In the genomic region with DNA sequence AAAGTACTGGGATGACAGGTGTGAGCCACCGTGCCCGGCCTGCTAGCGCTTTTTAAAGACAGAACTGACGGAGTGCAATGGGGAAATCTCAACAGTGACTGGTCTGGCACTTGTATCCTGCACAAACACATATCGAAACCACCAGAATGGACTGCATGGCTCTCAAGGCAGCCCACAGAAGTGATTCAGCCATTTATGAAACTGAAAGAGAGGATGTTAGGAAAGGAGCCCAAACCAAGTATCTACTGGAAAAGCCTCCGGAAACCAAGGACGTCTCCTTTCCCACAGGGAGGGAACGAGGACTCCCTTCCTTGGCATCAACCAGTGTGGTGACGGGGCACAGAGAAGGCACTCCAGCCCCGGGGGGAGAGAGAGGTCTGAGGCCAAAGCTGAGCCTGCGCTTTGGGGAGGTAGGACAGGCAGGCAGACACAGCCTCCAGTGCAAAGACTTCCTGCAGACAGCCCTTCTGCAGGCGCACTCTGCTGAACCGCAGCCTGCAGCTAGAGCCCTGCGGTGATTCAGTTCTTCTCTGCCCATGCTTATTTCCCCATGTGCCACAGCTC, we compare ENCODE assay signal across 21 cellular contexts. TPM values are rescaled to one million over a fixed set of nuclear protein-coding genes. Genes with fewer than 3 reads are reported as not detected.
DNase-seq lines count a peak whose midpoint lies in the region; ATAC-seq, FAIRE-seq and TF ChIP-seq lines count a peak whose summit lies in the region.
"Had no signal": no experiment of that assay in that cellular context is flagged by ENCODE, and none has a peak within 500 bp of the region (broad histone marks: within the 10 kb centered on the region; RNA-seq: fewer than 3 reads in every experiment).

No MANE protein-coding gene starts in this region.

- no peak for TF ChIP-seq RAD21 in HepG2 (CRISPR knock-in tag; IDR thresholded peaks at IDR 0.05)

- no peak overlapping the region for H3K4me2 ChIP-seq in HepG2 (ENCODE audit: low read depth, low read length)
- H3K4me2 ChIP-seq: A549, neural progenitor cell had no signal

- peak overlapping the region; percentile 80 for H3K27ac Mint-ChIP-seq in dendritic cell treated with granulocyte-macrophage colony-stimulating factor and Interleukin-4, amounts not matched to agents 40 ng/mL and 50 ng/mL, for 4 days
- no peak overlapping the region for H3K27ac Mint-ChIP-seq in naive thymus-derived CD4-positive, alpha-beta T cell
- H3K27ac Mint-ChIP-seq: activated naive CD4-positive, alpha-beta T cell treated with anti-CD3 and anti-CD28 coated beads, Interleukin-2, amount 10 ng/mL, durations not matched to agents 7 days and 5 days; neural progenitor cell; stimulated activated memory B cell treated with anti-CD40 and anti-IgM and Interleukin-4, amounts not matched to agents 10 μg/mL and 1 μg/mL and 100 μg/mL, for 72 hours had no signal

- TF ChIP-seq CTCF in right lobe of liver (IDR thresholded peaks at IDR 0.05): no peak
- no peak for TF ChIP-seq CTCF in HepG2 (CRISPR knock-in tag; IDR thresholded peaks at IDR 0.05)
- TF ChIP-seq CTCF in upper lobe of right lung (IDR thresholded peaks at IDR 0.05): no peak

- TF ChIP-seq EP300 in HepG2 (IDR thresholded peaks at IDR 0.05; ENCODE audit: low read depth in 2 of 2, low read length in 2 of 2) (no peak), HepG2 (CRISPR knock-in tag; IDR thresholded peaks at IDR 0.05; ENCODE audit: borderline replicate concordance) (no peak)

- DNase-seq in right lobe of liver (no peak), HepG2 (ENCODE audit: low spot score) (no peak), upper lobe of right lung (no peak), HAP-1 (ENCODE audit: low spot score in 2 of 2) (no peak), NCI-H82 treated with DMSO at 0.1 percent for 48 hours (lab: John Stamatoyannopoulos, UW; ENCODE audit: unreplicated experiment) (no peak), NCI-H2196 treated with DMSO at 0.1 percent for 48 hours (lab: John Stamatoyannopoulos, UW; ENCODE audit: unreplicated experiment) (no peak)
- no peak for DNase-seq in naive thymus-derived CD4-positive, alpha-beta T cell
- DNase-seq: activated CD4-positive, alpha-beta T cell treated with anti-CD3 and anti-CD28 coated beads for 48 hours; activated naive CD4-positive, alpha-beta T cell treated with anti-CD3 and anti-CD28 coated beads, Interleukin-2, amount 10 ng/mL, durations not matched to agents 7 days and 5 days; effector CD8-positive, alpha-beta T cell; H7; NCI-H1048; NCI-H2227 treated with DMSO at 0.1 percent for 48 hours; small intestine; T1000 had no signal

- POLR2A ChIA-PET in HepG2 (lab: Yijun Ruan, JAX): no interaction called here
- POLR2A ChIA-PET in naive thymus-derived CD4-positive, alpha-beta T cell (lab: Charles Lee): no interaction called here

- no TSS peak for BruUV-seq in HepG2 (replicated peaks; lab: Mats Ljungman, UMichigan)

- no peaks in the 10 kb centered on the region for H3K27me3 Mint-ChIP-seq in dendritic cell treated with granulocyte-macrophage colony-stimulating factor and Interleukin-4, amounts not matched to agents 40 ng/mL and 50 ng/mL, for 4 days
- H3K27me3 Mint-ChIP-seq in naive thymus-derived CD4-positive, alpha-beta T cell: no peaks in the 10 kb centered on the region
- H3K27me3 Mint-ChIP-seq: activated naive CD4-positive, alpha-beta T cell treated with anti-CD3 and anti-CD28 coated beads, Interleukin-2, amount 10 ng/mL, durations not matched to agents 7 days and 5 days; stimulated activated memory B cell treated with anti-CD40 and anti-IgM and Interleukin-4, amounts not matched to agents 10 μg/mL and 1 μg/mL and 100 μg/mL, for 72 hours had no signal

- peak overlapping the region; percentile 69 for H3K4me3 Mint-ChIP-seq in dendritic cell treated with granulocyte-macrophage colony-stimulating factor and Interleukin-4, amounts not matched to agents 40 ng/mL and 50 ng/mL, for 4 days
- H3K4me3 Mint-ChIP-seq in naive thymus-derived CD4-positive, alpha-beta T cell: no peak overlapping the region
- H3K4me3 Mint-ChIP-seq: activated naive CD4-positive, alpha-beta T cell treated with anti-CD3 and anti-CD28 coated beads, Interleukin-2, amount 10 ng/mL, durations not matched to agents 7 days and 5 days; neural progenitor cell; stimulated activated memory B cell treated with anti-CD40 and anti-IgM and Interleukin-4, amounts not matched to agents 10 μg/mL and 1 μg/mL and 100 μg/mL, for 72 hours had no signal

- H3K9me3 Mint-ChIP-seq in dendritic cell treated with granulocyte-macrophage colony-stimulating factor and Interleukin-4, amounts not matched to agents 40 ng/mL and 50 ng/mL, for 4 days: no peaks in the 10 kb centered on the region
- peaks cover 0 to 3% (median 0%) of the 10 kb centered on the region in 11 donors for H3K9me3 Mint-ChIP-seq in naive thymus-derived CD4-positive, alpha-beta T cell
- H3K9me3 Mint-ChIP-seq: activated naive CD4-positive, alpha-beta T cell treated with anti-CD3 and anti-CD28 coated beads, Interleukin-2, amount 10 ng/mL, durations not matched to agents 7 days and 5 days; stimulated activated memory B cell treated with anti-CD40 and anti-IgM and Interleukin-4, amounts not matched to agents 10 μg/mL and 1 μg/mL and 100 μg/mL, for 72 hours had no signal

- H3K9me3 ChIP-seq in right lobe of liver (no peaks in the 10 kb centered on the region), HepG2 (ENCODE audit: low read length) (no peaks in the 10 kb centered on the region), upper lobe of right lung (no peaks in the 10 kb centered on the region), HAP-1 (no peaks in the 10 kb centered on the region)
- no peaks in the 10 kb centered on the region for H3K9me3 ChIP-seq in naive thymus-derived CD4-positive, alpha-beta T cell (ENCODE audit: control insufficient read depth in 2 of 3, low read length in 3 of 3)

- H3K79me2 ChIP-seq in HepG2 (ENCODE audit: insufficient read depth, low read length): peaks cover 12% of the 10 kb centered on the region

- TF ChIP-seq POLR2A in right lobe of liver (IDR thresholded peaks at IDR 0.05): no peak
- no peak for TF ChIP-seq POLR2A in HepG2 (IDR thresholded peaks at IDR 0.05; ENCODE audit: insufficient read depth in 1 of 2, low read depth in 2 of 2, low read length in 2 of 2)

- CTCF ChIA-PET in HepG2 (lab: Yijun Ruan, JAX; ENCODE audit: low intra/inter-chr PET ratio, low total read pairs): no interaction called here
- CTCF ChIA-PET in naive thymus-derived CD4-positive, alpha-beta T cell (lab: Charles Lee): no interaction called here

- H3K36me3 Mint-ChIP-seq in dendritic cell treated with granulocyte-macrophage colony-stimulating factor and Interleukin-4, amounts not matched to agents 40 ng/mL and 50 ng/mL, for 4 days (ENCODE audit: low read depth): peaks cover 68% of the 10 kb centered on the region
- peaks cover 3 to 58% (median 44%) of the 10 kb centered on the region in 5 donors for H3K36me3 Mint-ChIP-seq in naive thymus-derived CD4-positive, alpha-beta T cell

- FAIRE-seq in HepG2 (lab: Jason Lieb, UNC): no peak
- FAIRE-seq: A549, GM12892, small intestine, urothelium cell line had no signal

- H3K27ac ChIP-seq in right lobe of liver: no peak overlapping the region
- H3K27ac ChIP-seq in HepG2 (ENCODE audit: extremely low read length, insufficient read depth, low read length): no peak overlapping the region
- H3K27ac ChIP-seq in naive thymus-derived CD4-positive, alpha-beta T cell (ENCODE audit: low read depth, low read length): no peak overlapping the region
- H3K27ac ChIP-seq in upper lobe of right lung: no peak overlapping the region
- H3K27ac ChIP-seq: A549, neural progenitor cell had no signal

- H3K4me1 ChIP-seq in right lobe of liver (peaks cover 0 to 19% (median 6%) of the 10 kb centered on the region in 4 donors), HepG2 (ENCODE audit: insufficient read depth, low read length) (no peaks in the 10 kb centered on the region), upper lobe of right lung (peaks cover 11% of the 10 kb centered on the region), HAP-1 (peaks cover 9% of the 10 kb centered on the region)
- H3K4me1 ChIP-seq in naive thymus-derived CD4-positive, alpha-beta T cell (ENCODE audit: control insufficient read depth in 2 of 2, insufficient read depth in 2 of 2, low read length in 2 of 2): peaks cover 0 to 17% of the 10 kb centered on the region in 2 donors
- H3K4me1 ChIP-seq: A549 had no signal

- H3K27me3 ChIP-seq in right lobe of liver (no peaks in the 10 kb centered on the region), HepG2 (ENCODE audit: control insufficient read depth in 1 of 2, insufficient read depth in 2 of 2, low read length in 2 of 2) (no peaks in the 10 kb centered on the region), upper lobe of right lung (no peaks in the 10 kb centered on the region), HAP-1 (ENCODE audit: low read depth) (no peaks in the 10 kb centered on the region)
- H3K27me3 ChIP-seq in naive thymus-derived CD4-positive, alpha-beta T cell (ENCODE audit: control insufficient read depth in 2 of 2, insufficient read depth in 2 of 2, low read length in 2 of 2): no peaks in the 10 kb centered on the region
- H3K27me3 ChIP-seq: neural progenitor cell had no signal

- H3K9ac ChIP-seq in HepG2 (ENCODE audit: insufficient read depth, low read depth, low read length): no peak overlapping the region
- H3K9ac ChIP-seq: neural progenitor cell had no signal

- intact Hi-C loops in right lobe of liver (cut with DNase I): no loop called here
- intact Hi-C loops in HepG2 (cut with micrococcal nuclease; ENCODE audit: unreplicated experiment): no loop called here
- intact Hi-C loops in dendritic cell treated with granulocyte-macrophage colony-stimulating factor and Interleukin-4, amounts not matched to agents 40 ng/mL and 50 ng/mL, for 4 days (cut with micrococcal nuclease): loop anchor here (2.0 kb wide), 1 partner anchor 18 kb away; no protein-coding TSS in a partner anchor
- intact Hi-C loops in naive thymus-derived CD4-positive, alpha-beta T cell (cut with micrococcal nuclease): no loop called here
- intact Hi-C loops in upper lobe of right lung (cut with DNase I): no loop called here

- H2AFZ ChIP-seq in HepG2 (ENCODE audit: low read length): no peak overlapping the region
- H2AFZ ChIP-seq: neural progenitor cell had no signal

- H3K4me3 ChIP-seq in right lobe of liver (no peak overlapping the region), HepG2 (replicated peaks in 1 of 3; ENCODE audit: insufficient read depth in 1 of 3, low read depth in 2 of 3, low read length in 3 of 3) (no peak overlapping the region), upper lobe of right lung (no peak overlapping the region), HAP-1 (no peak overlapping the region)
- no peak overlapping the region for H3K4me3 ChIP-seq in naive thymus-derived CD4-positive, alpha-beta T cell (ENCODE audit: low read length)
- H3K4me3 ChIP-seq: A549, neural progenitor cell had no signal

- in situ Hi-C loops in HepG2 (cut with HindIII; ENCODE audit: extremely low pct_ligation_motif_present, low pct_unique_long_range_greater_than_20kb): no loop called here
- in situ Hi-C loops in HAP-1 (cut with MboI; ENCODE audit: low sequenced_read_pairs): no loop called here

- 0 out of 2 replicates have a peak, but pooled peaks cover 4% of the 10 kb centered on the region for H4K20me1 ChIP-seq in HepG2 (ENCODE audit: insufficient read depth, low read length)

- peaks cover 63% of the 10 kb centered on the region for H3K4me1 Mint-ChIP-seq in dendritic cell treated with granulocyte-macrophage colony-stimulating factor and Interleukin-4, amounts not matched to agents 40 ng/mL and 50 ng/mL, for 4 days (ENCODE audit: low read depth)
- H3K4me1 Mint-ChIP-seq in naive thymus-derived CD4-positive, alpha-beta T cell: peaks cover 12 to 38% (median 27%) of the 10 kb centered on the region in 7 donors

- 65% methylated on average over 10 of the region's 14 CpGs for WGBS in right lobe of liver (ENCODE audit: insufficient coverage, low coverage, low lambda C conversion rate, missing lambda C conversion rate)
- WGBS in HepG2 (ENCODE audit: low lambda C conversion rate): 97% methylated on average over 14 of the region's 14 CpGs

- H3K36me3 ChIP-seq in right lobe of liver: peaks cover 0 to 28% (median 11%) of the 10 kb centered on the region in 4 donors
- peaks cover 12 to 54% of the 10 kb centered on the region in 2 experiments; a peak in 4 of 5 replicates for H3K36me3 ChIP-seq in HepG2 (replicated peaks in 1 of 2; ENCODE audit: control insufficient read depth in 1 of 2, insufficient read depth in 2 of 2, low read length in 2 of 2)
- H3K36me3 ChIP-seq in naive thymus-derived CD4-positive, alpha-beta T cell (ENCODE audit: control insufficient read depth in 2 of 3, insufficient read depth in 3 of 3, low read length in 3 of 3): peaks cover 0 to 32% (median 8%) of the 10 kb centered on the region in 3 experiments
- peaks cover 46% of the 10 kb centered on the region for H3K36me3 ChIP-seq in upper lobe of right lung
- peaks cover 42% of the 10 kb centered on the region for H3K36me3 ChIP-seq in HAP-1 (replicated peaks)

- ATAC-seq in right lobe of liver: peak; percentile 11 to 62 (median 43)
- ATAC-seq in HepG2: no peak
- peak; percentile 65 for ATAC-seq in naive thymus-derived CD4-positive, alpha-beta T cell
- ATAC-seq in upper lobe of right lung: peak; percentile 84
- ATAC-seq: A549; stimulated activated memory B cell treated with anti-CD40 and anti-IgM and Interleukin-4, amounts not matched to agents 10 μg/mL and 1 μg/mL and 100 μg/mL, for 72 hours had no signal

RNA-seq across cellular contexts. Expression of a gene that starts 16.5 kb away (rescaled TPM):
- 10 to 100 TPM; 10.7 to 49.2 (median 25.5) TPM for total RNA-seq in right lobe of liver
- 8.2 and 17.3 TPM in 2 replicates for total RNA-seq in HepG2 (2016; rRNA removed; fragmentation: Illumina TruSeq; extraction: Trizol)
- 21.9 and 22.2 TPM in 2 replicates for total RNA-seq in HepG2 (2016; cell fraction: cytosol; rRNA removed; fragmentation: Illumina TruSeq; extraction: Trizol; ENCODE audit: low read depth)
- 8.5 and 19.3 TPM in 2 replicates for total RNA-seq in HepG2 (2016; cell fraction: insoluble cytoplasmic fraction; rRNA removed; fragmentation: Illumina TruSeq; extraction: Trizol)
- 11.6 and 11.8 TPM in 2 replicates for total RNA-seq in HepG2 (2016; cell fraction: membrane; rRNA removed; fragmentation: Illumina TruSeq; extraction: Trizol)
- 26.9 and 28.3 TPM in 2 replicates for total RNA-seq in HepG2 (2016; cell fraction: nucleus; rRNA removed; fragmentation: Illumina TruSeq; extraction: Trizol)
- polyA plus RNA-seq in HepG2 (2011; rRNA removed): 22.7 and 25.8 TPM in 2 replicates
- polyA plus RNA-seq in HepG2 (2011; cell fraction: cytosol; rRNA removed): 15.4 and 23.5 TPM in 2 replicates
- 21.1 and 23.8 TPM in 2 replicates for polyA plus RNA-seq in HepG2 (2011; cell fraction: nucleus; rRNA removed)
- polyA plus RNA-seq in HepG2 (2012): 13.2 and 17.3 TPM in 2 replicates
- 2.0 and 2.3 TPM in 2 replicates for polyA plus RNA-seq in HepG2 (2016; cell fraction: cytosol; fragmentation: Illumina TruSeq; extraction: Trizol; ENCODE audit: low read depth)
- polyA plus RNA-seq in HepG2 (2016; cell fraction: insoluble cytoplasmic fraction; fragmentation: Illumina TruSeq; extraction: Trizol; ENCODE audit: low read depth): 6.8 and 7.6 TPM in 2 replicates
- 3.5 and 4.1 TPM in 2 replicates for polyA plus RNA-seq in HepG2 (2016; cell fraction: membrane; fragmentation: Illumina TruSeq; extraction: Trizol; ENCODE audit: low read depth)
- polyA plus RNA-seq in HepG2 (2016; cell fraction: nucleus; fragmentation: Illumina TruSeq; extraction: Trizol; ENCODE audit: insufficient read depth, low read depth): 28.4 and 32.6 TPM in 2 replicates
- 47.4 and 97.4 TPM in 2 replicates for polyA minus RNA-seq in HepG2 (2011; rRNA and poly(A)+ RNA removed; ENCODE audit: low replicate concordance)
- polyA minus RNA-seq in HepG2 (2011; cell fraction: cytosol; rRNA and poly(A)+ RNA removed): 23.1 and 28.7 TPM in 2 replicates
- 45.4 and 58.3 TPM in 2 replicates for polyA minus RNA-seq in HepG2 (2011; cell fraction: nucleus; rRNA and poly(A)+ RNA removed)
- total RNA-seq in naive thymus-derived CD4-positive, alpha-beta T cell: 10 to 100 TPM in 4 of 5 experiments, 1 to 10 TPM in 1; 9.5 to 44.5 (median 17.6) TPM
- 1 to 10 TPM; 1.9 to 3.7 TPM for polyA plus RNA-seq in naive thymus-derived CD4-positive, alpha-beta T cell
- 31.3 TPM for total RNA-seq in upper lobe of right lung

RNA-seq across cellular contexts. Expression of a gene that starts 46.0 kb away (rescaled TPM):
- total RNA-seq in right lobe of liver (10 to 100 TPM; 14.9 to 21.9 (median 20.2) TPM), HepG2 (2016; rRNA removed; fragmentation: Illumina TruSeq; extraction: Trizol) (0.09 TPM in 1 of 2 replicates, not detected in the other), upper lobe of right lung (3.5 TPM)
- not detected in 2 replicates for total RNA-seq in HepG2 (2016; cell fraction: cytosol; rRNA removed; fragmentation: Illumina TruSeq; extraction: Trizol; ENCODE audit: low read depth)
- total RNA-seq in HepG2 (2016; cell fraction: insoluble cytoplasmic fraction; rRNA removed; fragmentation: Illumina TruSeq; extraction: Trizol): not detected in 2 replicates
- total RNA-seq in HepG2 (2016; cell fraction: membrane; rRNA removed; fragmentation: Illumina TruSeq; extraction: Trizol): not detected in 2 replicates
- not detected in 2 replicates for total RNA-seq in HepG2 (2016; cell fraction: nucleus; rRNA removed; fragmentation: Illumina TruSeq; extraction: Trizol)
- polyA plus RNA-seq in HepG2 (2011; rRNA removed): 0.17 and 0.24 TPM in 2 replicates
- 0.12 and 0.24 TPM in 2 replicates for polyA plus RNA-seq in HepG2 (2011; cell fraction: cytosol; rRNA removed)
- polyA plus RNA-seq in HepG2 (2011; cell fraction: nucleus; rRNA removed): 0.10 TPM in 1 of 2 replicates, not detected in the other
- polyA plus RNA-seq in HepG2 (2012): 0.20 and 0.48 TPM in 2 replicates
- polyA plus RNA-seq in HepG2 (2016; cell fraction: cytosol; fragmentation: Illumina TruSeq; extraction: Trizol; ENCODE audit: low read depth): 0.06 TPM in 1 of 2 replicates, not detected in the other
- polyA plus RNA-seq in HepG2 (2016; cell fraction: insoluble cytoplasmic fraction; fragmentation: Illumina TruSeq; extraction: Trizol; ENCODE audit: low read depth): 0.11 TPM in 1 of 2 replicates, not detected in the other
- 0.06 and 0.15 TPM in 2 replicates for polyA plus RNA-seq in HepG2 (2016; cell fraction: membrane; fragmentation: Illumina TruSeq; extraction: Trizol; ENCODE audit: low read depth)
- not detected in 2 replicates for polyA plus RNA-seq in HepG2 (2016; cell fraction: nucleus; fragmentation: Illumina TruSeq; extraction: Trizol; ENCODE audit: insufficient read depth, low read depth)
- 0.04 and 0.07 TPM in 2 replicates for polyA minus RNA-seq in HepG2 (2011; rRNA and poly(A)+ RNA removed; ENCODE audit: low replicate concordance)
- not detected in 2 replicates for polyA minus RNA-seq in HepG2 (2011; cell fraction: cytosol; rRNA and poly(A)+ RNA removed)
- 0.12 TPM in 1 of 2 replicates, not detected in the other for polyA minus RNA-seq in HepG2 (2011; cell fraction: nucleus; rRNA and poly(A)+ RNA removed)
- 10 to 100 TPM in 1 of 5 experiments, 1 to 10 TPM in 1, under 1 TPM in 2, not detected in 1; 0.11 to 16.9 (median 1.1) TPM for total RNA-seq in naive thymus-derived CD4-positive, alpha-beta T cell
- not detected for polyA plus RNA-seq in naive thymus-derived CD4-positive, alpha-beta T cell
- polyA plus RNA-seq: A549 had no signal
